Comparison of ENCODE assay signal across 27 cellular contexts in genomic region chr9:86005253-86005775, GRCh38.
"Had no signal": no experiment of that assay in that cellular context is flagged by ENCODE, and none has a peak within 500 bp of the region (broad histone marks: within the 10 kb centered on the region; RNA-seq: fewer than 3 reads in every experiment).

No MANE protein-coding gene starts in this region.

- H3K79me2 ChIP-seq: hepatocyte, parathyroid adenoma had no signal

- H3K27ac ChIP-seq: heart right ventricle, hepatocyte, lower lobe of right lung, parathyroid adenoma, psoas muscle, skin epidermis, stomach, testis, tibial artery, upper lobe of right lung had no signal

- H3K9ac ChIP-seq: parathyroid adenoma had no signal

- H3K27me3 ChIP-seq: heart right ventricle, hepatocyte, stomach, testis, tibial artery, upper lobe of right lung had no signal

- H3K4me2 ChIP-seq: hepatocyte had no signal

- H2AFZ ChIP-seq: hepatocyte, parathyroid adenoma had no signal

- FAIRE-seq: keratinocyte, urothelium cell line had no signal

- H3K4me3 ChIP-seq: heart right ventricle, hepatocyte, lower lobe of right lung, psoas muscle, skin epidermis, stomach, testis, tibial artery, upper lobe of right lung had no signal

- ATAC-seq: heart right ventricle; left cardiac atrium; left lobe of liver; lower lobe of right lung; naive thymus-derived CD8-positive, alpha-beta T cell; psoas muscle; sciatic nerve; stimulated activated naive B cell treated with anti-CD40 and anti-IgM and Interleukin-4, amounts not matched to agents 10 μg/mL and 1 μg/mL and 100 μg/mL, for 72 hours; stimulated activated naive CD8-positive, alpha-beta T cell treated with anti-CD3 and anti-CD28 coated beads, Interleukin-15, Interleukin-2, amounts not matched to agents 100 U/mL and 50 U/mL, for 24 hours; upper lobe of right lung had no signal

- H3K4me1 ChIP-seq: heart right ventricle, lower lobe of right lung, parathyroid adenoma, psoas muscle, stomach, testis, tibial artery, upper lobe of right lung had no signal

- H3K9me3 ChIP-seq: psoas muscle, testis, tibial artery, upper lobe of right lung had no signal

- DNase-seq: heart right ventricle; kidney glomerular epithelial cell; left cardiac atrium; lower lobe of right lung; mammary epithelial cell; mesenchymal stem cell; naive thymus-derived CD8-positive, alpha-beta T cell; nucleus accumbens; psoas muscle; stimulated activated CD4-positive, alpha-beta T cell treated with anti-CD3 and anti-CD28 coated beads, Interleukin-12 subunit alpha, Interleukin-12 subunit beta, amount 100 ng/mL, for 4 hours; stimulated activated CD4-positive, alpha-beta T cell treated with anti-CD3 and anti-CD28 coated beads, Interleukin-15, amount 100 ng/mL, for 24 hours; stimulated activated CD4-positive, alpha-beta T cell treated with anti-CD3 and anti-CD28 coated beads, Interleukin-2, amount 100 ng/mL, for 24 hours; stimulated activated CD4-positive, alpha-beta T cell treated with anti-CD3 and anti-CD28 coated beads, Interleukin-4, amount 100 ng/mL, for 1 hour; stimulated activated naive B cell treated with anti-CD40 and anti-IgM and Interleukin-4, amounts not matched to agents 10 μg/mL and 1 μg/mL and 100 μg/mL, for 72 hours; stimulated activated naive CD8-positive, alpha-beta T cell treated with anti-CD3 and anti-CD28 coated beads, Interleukin-15, Interleukin-2, amounts not matched to agents 100 U/mL and 50 U/mL, for 24 hours; stomach; testis; tibial artery; trophoblast cell; upper lobe of right lung had no signal
